In genomic region chr5:56270568-56271392, GRCh38 we compare ENCODE assay signal across 8 cellular contexts. TPM values are rescaled to one million over a fixed set of nuclear protein-coding genes. Genes with fewer than 3 reads are reported as not detected.
DNase-seq lines count a peak whose midpoint lies in the region; ATAC-seq and TF ChIP-seq lines count a peak whose summit lies in the region.

No MANE protein-coding gene starts in this region.

- peaks cover 11 to 21% (median 13%) of the 10 kb centered on the region in 4 donors for H3K4me1 Mint-ChIP-seq in CD4-positive, alpha-beta memory T cell
- H3K4me1 Mint-ChIP-seq in effector memory CD8-positive, alpha-beta T cell (ENCODE audit: low read depth in 2 of 2) = peaks cover 0 to 7% of the 10 kb centered on the region in 2 donors
- peaks cover 24% of the 10 kb centered on the region for H3K4me1 Mint-ChIP-seq in mesothelial cell of epicardium

- no peak overlapping the region for H3K27ac ChIP-seq in CD4-positive, alpha-beta memory T cell (ENCODE audit: low read depth, low read length)

- ATAC-seq in GM19452 (IDR thresholded peaks at IDR 0.05; ENCODE audit: unreplicated experiment) = peak; percentile 89
- ATAC-seq in HG03469 (IDR thresholded peaks at IDR 0.05; ENCODE audit: unreplicated experiment) = peak; percentile 72
- ATAC-seq in effector memory CD8-positive, alpha-beta T cell (replicated peaks) = peak; percentile 96

- peak overlapping the region; percentile 51 to 86 (median 74) for H3K4me3 Mint-ChIP-seq in CD4-positive, alpha-beta memory T cell
- peak overlapping the region in 1 of 2 donors; percentile 9 for H3K4me3 Mint-ChIP-seq in effector memory CD8-positive, alpha-beta T cell
- H3K4me3 Mint-ChIP-seq in mesothelial cell of epicardium = no peak overlapping the region

- no peaks in the 10 kb centered on the region for H3K36me3 Mint-ChIP-seq in CD4-positive, alpha-beta memory T cell
- H3K36me3 Mint-ChIP-seq in effector memory CD8-positive, alpha-beta T cell (ENCODE audit: insufficient read depth) = no peaks in the 10 kb centered on the region
- H3K36me3 Mint-ChIP-seq in mesothelial cell of epicardium = no peaks in the 10 kb centered on the region

- peaks cover 13% of the 10 kb centered on the region for H3K4me1 ChIP-seq in CD4-positive, alpha-beta memory T cell (ENCODE audit: insufficient read depth, low read length)

- peak; percentile 80 for TF ChIP-seq CTCF in mesothelial cell of epicardium (IDR thresholded peaks at IDR 0.05; ENCODE audit: unreplicated experiment)

- CTCF ChIA-PET in CD4-positive, alpha-beta memory T cell (lab: Charles Lee; ENCODE audit: partially characterized antibody) = interaction anchor here (0.6 to 7.4 kb wide), 60 partner anchors 9 to 870 kb away, joined by 3 to 190 read pairs (median 4); partner anchors contain the start of genes ANKRD55 and MAP3K1

- POLR2A ChIA-PET in CD4-positive, alpha-beta memory T cell (lab: Charles Lee; ENCODE audit: partially characterized antibody) = interaction anchor here (0.7 to 3.7 kb wide), 11 partner anchors 56 to 955 kb away, joined by 3 to 38 read pairs (median 5); no protein-coding TSS in a partner anchor

- H3K36me3 ChIP-seq in CD4-positive, alpha-beta memory T cell (ENCODE audit: insufficient read depth, low read length) = no peaks in the 10 kb centered on the region

- no peaks in the 10 kb centered on the region for H3K27me3 ChIP-seq in CD4-positive, alpha-beta memory T cell (ENCODE audit: insufficient read depth, low read length)

- H3K27ac Mint-ChIP-seq in CD4-positive, alpha-beta memory T cell = peak overlapping the region; percentile 30 to 84 (median 50)
- H3K27ac Mint-ChIP-seq in effector memory CD8-positive, alpha-beta T cell = peak overlapping the region in 1 of 2 donors; percentile 78
- peak overlapping the region; percentile 58 for H3K27ac Mint-ChIP-seq in mesothelial cell of epicardium

- H3K4me3 ChIP-seq in CD4-positive, alpha-beta memory T cell (ENCODE audit: low read length in 2 of 2) = no peak overlapping the region

- H3K27me3 Mint-ChIP-seq in CD4-positive, alpha-beta memory T cell = no peaks in the 10 kb centered on the region
- peaks cover 16 to 20% of the 10 kb centered on the region in 2 donors for H3K27me3 Mint-ChIP-seq in effector memory CD8-positive, alpha-beta T cell
- H3K27me3 Mint-ChIP-seq in mesothelial cell of epicardium (ENCODE audit: low read depth) = no peaks in the 10 kb centered on the region

- no peaks in the 10 kb centered on the region for H3K9me3 Mint-ChIP-seq in CD4-positive, alpha-beta memory T cell
- no peaks in the 10 kb centered on the region for H3K9me3 Mint-ChIP-seq in effector memory CD8-positive, alpha-beta T cell
- peaks cover 3% of the 10 kb centered on the region for H3K9me3 Mint-ChIP-seq in mesothelial cell of epicardium

- H3K9me3 ChIP-seq in CD4-positive, alpha-beta memory T cell (ENCODE audit: control insufficient read depth in 1 of 2, low read length in 2 of 2) = no peaks in the 10 kb centered on the region

- intact Hi-C loops in CD4-positive, alpha-beta memory T cell (cut with micrococcal nuclease) = loop anchor here (1.0 to 10.0 kb wide), 14 partner anchors 53 to 951 kb away; partner anchors contain the start of gene MAP3K1

- peak; percentile 65 to 74 (median 72) for DNase-seq in CD4-positive, alpha-beta memory T cell
- DNase-seq in NOMO-1 treated with DMSO at 0.1 percent for 48 hours (lab: John Stamatoyannopoulos, UW; ENCODE audit: unreplicated experiment) (peak; percentile 75), mesothelial cell of epicardium (ENCODE audit: low spot score in 2 of 2, unreplicated experiment in 2 of 2) (peak; percentile 57 to 83)
- peak; percentile 88 for DNase-seq in activated CD8-positive, alpha-beta memory T cell treated with anti-CD3 and anti-CD28 coated beads for 24 hours
- peak; percentile 58 to 64 (median 58) for DNase-seq in effector memory CD8-positive, alpha-beta T cell
- peak; percentile 61 for DNase-seq in stimulated activated CD8-positive, alpha-beta memory T cell treated with anti-CD3 and anti-CD28 coated beads, Interleukin-4, amount 100 ng/mL, for 24 hours (ENCODE audit: low read depth)

RNA-seq across cellular contexts. Expression of gene ANKRD55, which starts 37.6 kb away (rescaled TPM):
- 10 to 100 TPM; 12.3 TPM for total RNA-seq in CD4-positive, alpha-beta memory T cell
- 10 to 100 TPM in 1 of 2 donors, 1 to 10 TPM in 1; 8.3 to 17.8 TPM for polyA plus RNA-seq in CD4-positive, alpha-beta memory T cell
- total RNA-seq in mesothelial cell of epicardium = 0.18 TPM in 1 of 3 replicates, not detected in the others

Comparison
In these comparisons a context has a peak if more than half of its experiments do, and no peak if none do; other contexts are left out.
1. RNA of gene ANKRD55, which starts 37.6 kb away (total RNA-seq): 12.3 TPM in CD4-positive, alpha-beta memory T cell; 0.18 TPM in mesothelial cell of epicardium; every median in the first group is over 10 times any median in the second.
2. Peak in every context shown above with its lines, with median percentiles within 50 percentile points of each other: DNase-seq and ATAC-seq.